ENCODE assay signal across 1 cellular context in the genomic region with DNA sequence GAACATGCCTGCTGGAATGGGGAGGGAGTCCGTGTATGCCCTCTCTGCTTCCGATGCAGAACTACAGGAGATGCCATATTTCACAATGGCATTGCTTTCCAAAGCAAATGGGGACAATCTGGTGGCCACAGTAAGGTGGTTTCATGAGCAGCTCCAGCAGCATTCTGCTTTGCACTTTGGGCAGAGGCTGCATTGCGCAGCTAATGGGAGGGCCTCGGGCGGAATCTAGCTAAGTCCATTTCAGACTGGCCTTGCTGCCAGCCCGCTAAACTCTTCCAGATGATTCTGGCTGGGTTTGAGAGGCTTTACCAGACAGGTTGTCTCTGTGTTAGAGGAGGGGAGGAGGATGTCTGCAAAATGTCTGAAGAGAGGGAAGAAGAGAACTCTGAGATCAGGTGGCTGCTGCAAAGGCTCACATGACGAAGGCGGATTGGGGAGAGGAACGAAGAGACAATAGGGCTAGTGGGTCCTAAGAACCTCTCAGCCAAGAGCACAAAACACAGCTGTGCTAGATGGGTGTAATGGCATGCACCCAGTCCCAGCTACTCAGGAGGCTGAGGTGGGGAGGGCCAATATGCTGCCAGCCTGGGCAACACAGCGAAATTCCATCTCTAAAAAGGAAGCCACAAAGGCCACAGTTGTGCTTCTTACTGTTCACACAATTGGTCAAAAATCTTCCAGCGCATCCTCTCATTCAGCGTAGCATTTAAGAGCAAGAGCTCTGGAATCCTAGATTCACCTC.
TF ChIP-seq lines count a peak whose summit lies in the region.

No MANE protein-coding gene starts in this region.

TF ChIP-seq in HepG2, 621 proteins besides CTCF, POLR2A, EP300 and RAD21 (continued from another document and continues in another):
- TF ChIP-seq, protein P1, sequence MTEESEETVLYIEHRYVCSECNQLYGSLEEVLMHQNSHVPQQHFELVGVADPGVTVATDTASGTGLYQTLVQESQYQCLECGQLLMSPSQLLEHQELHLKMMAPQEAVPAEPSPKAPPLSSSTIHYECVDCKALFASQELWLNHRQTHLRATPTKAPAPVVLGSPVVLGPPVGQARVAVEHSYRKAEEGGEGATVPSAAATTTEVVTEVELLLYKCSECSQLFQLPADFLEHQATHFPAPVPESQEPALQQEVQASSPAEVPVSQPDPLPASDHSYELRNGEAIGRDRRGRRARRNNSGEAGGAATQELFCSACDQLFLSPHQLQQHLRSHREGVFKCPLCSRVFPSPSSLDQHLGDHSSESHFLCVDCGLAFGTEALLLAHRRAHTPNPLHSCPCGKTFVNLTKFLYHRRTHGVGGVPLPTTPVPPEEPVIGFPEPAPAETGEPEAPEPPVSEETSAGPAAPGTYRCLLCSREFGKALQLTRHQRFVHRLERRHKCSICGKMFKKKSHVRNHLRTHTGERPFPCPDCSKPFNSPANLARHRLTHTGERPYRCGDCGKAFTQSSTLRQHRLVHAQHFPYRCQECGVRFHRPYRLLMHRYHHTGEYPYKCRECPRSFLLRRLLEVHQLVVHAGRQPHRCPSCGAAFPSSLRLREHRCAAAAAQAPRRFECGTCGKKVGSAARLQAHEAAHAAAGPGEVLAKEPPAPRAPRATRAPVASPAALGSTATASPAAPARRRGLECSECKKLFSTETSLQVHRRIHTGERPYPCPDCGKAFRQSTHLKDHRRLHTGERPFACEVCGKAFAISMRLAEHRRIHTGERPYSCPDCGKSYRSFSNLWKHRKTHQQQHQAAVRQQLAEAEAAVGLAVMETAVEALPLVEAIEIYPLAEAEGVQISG (CRISPR knock-in tag; IDR thresholded peaks at IDR 0.05), result peak; percentile 18; the same call in 1 of the 2 replicates
- TF ChIP-seq SKI (IDR thresholded peaks at IDR 0.05; ENCODE audit: partially characterized antibody) (peak; percentile 33), SCMH1 (CRISPR knock-in tag; IDR thresholded peaks at IDR 0.05; ENCODE audit: borderline replicate concordance) (no peak), HOXA9 (CRISPR knock-in tag; IDR thresholded peaks at IDR 0.05; ENCODE audit: borderline replicate concordance) (no peak), LCORL (IDR thresholded peaks at IDR 0.05) (no peak), LCORL (CRISPR knock-in tag; IDR thresholded peaks at IDR 0.05) (peak; percentile 62), ZNF331 (CRISPR knock-in tag; IDR thresholded peaks at IDR 0.05) (0 out of 2 replicates have a peak, but pooled peaks have one; percentile 39), HES4 (CRISPR knock-in tag; IDR thresholded peaks at IDR 0.05; ENCODE audit: borderline replicate concordance) (no peak), ZKSCAN1 (IDR thresholded peaks at IDR 0.05; ENCODE audit: low read length) (peak; percentile 51; the same call in 1 of the 2 replicates), ASH2L (IDR thresholded peaks at IDR 0.05; ENCODE audit: insufficient read length, low read depth, low read length) (peak; percentile 35), ZFY (CRISPR knock-in tag; IDR thresholded peaks at IDR 0.05) (peak; percentile 41; the same call in 1 of the 2 replicates), HNRNPLL (IDR thresholded peaks at IDR 0.05; ENCODE audit: low read depth, low read length, poor library complexity, severe bottlenecking) (peak; percentile 21), ZNF292 (CRISPR knock-in tag; IDR thresholded peaks at IDR 0.05; ENCODE audit: borderline replicate concordance, low read depth) (peak; percentile 80; the same call in 1 of the 2 replicates), ZMYM3 (CRISPR knock-in tag; IDR thresholded peaks at IDR 0.05) (peak; percentile 38; the same call in 1 of the 2 replicates), ZBTB38 (CRISPR knock-in tag; IDR thresholded peaks at IDR 0.05) (peak; percentile 87), HOXA3 (CRISPR knock-in tag; IDR thresholded peaks at IDR 0.05) (peak; percentile 52; the same call in 1 of the 2 replicates), SAP130 (CRISPR knock-in tag; IDR thresholded peaks at IDR 0.05; ENCODE audit: low read depth) (peak; percentile 21; the same call in 1 of the 2 replicates), HNF4A (CRISPR knock-in tag; IDR thresholded peaks at IDR 0.05) (peak; percentile 84), CEBPB (IDR thresholded peaks at IDR 0.05; ENCODE audit: borderline replicate concordance, low read depth, low read length) (peak; percentile 91), ZNF644 (CRISPR knock-in tag; IDR thresholded peaks at IDR 0.05; ENCODE audit: low read depth) (0 out of 2 replicates have a peak, but pooled peaks have one; percentile 42), ZFX (CRISPR knock-in tag; IDR thresholded peaks at IDR 0.05; ENCODE audit: low read depth) (0 out of 2 replicates have a peak, but pooled peaks have one; percentile 26), YY1 (IDR thresholded peaks at IDR 0.05; ENCODE audit: insufficient read depth, insufficient replicate concordance, low read depth, low read length) (peak; percentile 39)
- TF ChIP-seq, protein P2, sequence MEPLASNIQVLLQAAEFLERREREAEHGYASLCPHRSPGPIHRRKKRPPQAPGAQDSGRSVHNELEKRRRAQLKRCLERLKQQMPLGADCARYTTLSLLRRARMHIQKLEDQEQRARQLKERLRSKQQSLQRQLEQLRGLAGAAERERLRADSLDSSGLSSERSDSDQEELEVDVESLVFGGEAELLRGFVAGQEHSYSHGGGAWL (CRISPR knock-in tag; IDR thresholded peaks at IDR 0.05), result no peak
- TF ChIP-seq, protein P3, sequence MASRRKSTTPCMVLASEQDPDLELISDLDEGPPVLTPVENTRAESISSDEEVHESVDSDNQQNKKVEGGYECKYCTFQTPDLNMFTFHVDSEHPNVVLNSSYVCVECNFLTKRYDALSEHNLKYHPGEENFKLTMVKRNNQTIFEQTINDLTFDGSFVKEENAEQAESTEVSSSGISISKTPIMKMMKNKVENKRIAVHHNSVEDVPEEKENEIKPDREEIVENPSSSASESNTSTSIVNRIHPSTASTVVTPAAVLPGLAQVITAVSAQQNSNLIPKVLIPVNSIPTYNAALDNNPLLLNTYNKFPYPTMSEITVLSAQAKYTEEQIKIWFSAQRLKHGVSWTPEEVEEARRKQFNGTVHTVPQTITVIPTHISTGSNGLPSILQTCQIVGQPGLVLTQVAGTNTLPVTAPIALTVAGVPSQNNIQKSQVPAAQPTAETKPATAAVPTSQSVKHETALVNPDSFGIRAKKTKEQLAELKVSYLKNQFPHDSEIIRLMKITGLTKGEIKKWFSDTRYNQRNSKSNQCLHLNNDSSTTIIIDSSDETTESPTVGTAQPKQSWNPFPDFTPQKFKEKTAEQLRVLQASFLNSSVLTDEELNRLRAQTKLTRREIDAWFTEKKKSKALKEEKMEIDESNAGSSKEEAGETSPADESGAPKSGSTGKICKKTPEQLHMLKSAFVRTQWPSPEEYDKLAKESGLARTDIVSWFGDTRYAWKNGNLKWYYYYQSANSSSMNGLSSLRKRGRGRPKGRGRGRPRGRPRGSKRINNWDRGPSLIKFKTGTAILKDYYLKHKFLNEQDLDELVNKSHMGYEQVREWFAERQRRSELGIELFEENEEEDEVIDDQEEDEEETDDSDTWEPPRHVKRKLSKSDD (CRISPR knock-in tag; IDR thresholded peaks at IDR 0.05; ENCODE audit: low read depth), result 0 out of 2 replicates have a peak, but pooled peaks have one; percentile 40
- TF ChIP-seq, protein P4, sequence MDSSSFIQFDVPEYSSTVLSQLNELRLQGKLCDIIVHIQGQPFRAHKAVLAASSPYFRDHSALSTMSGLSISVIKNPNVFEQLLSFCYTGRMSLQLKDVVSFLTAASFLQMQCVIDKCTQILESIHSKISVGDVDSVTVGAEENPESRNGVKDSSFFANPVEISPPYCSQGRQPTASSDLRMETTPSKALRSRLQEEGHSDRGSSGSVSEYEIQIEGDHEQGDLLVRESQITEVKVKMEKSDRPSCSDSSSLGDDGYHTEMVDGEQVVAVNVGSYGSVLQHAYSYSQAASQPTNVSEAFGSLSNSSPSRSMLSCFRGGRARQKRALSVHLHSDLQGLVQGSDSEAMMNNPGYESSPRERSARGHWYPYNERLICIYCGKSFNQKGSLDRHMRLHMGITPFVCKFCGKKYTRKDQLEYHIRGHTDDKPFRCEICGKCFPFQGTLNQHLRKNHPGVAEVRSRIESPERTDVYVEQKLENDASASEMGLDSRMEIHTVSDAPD (CRISPR knock-in tag; IDR thresholded peaks at IDR 0.05), result no peak
- TF ChIP-seq, protein P5, sequence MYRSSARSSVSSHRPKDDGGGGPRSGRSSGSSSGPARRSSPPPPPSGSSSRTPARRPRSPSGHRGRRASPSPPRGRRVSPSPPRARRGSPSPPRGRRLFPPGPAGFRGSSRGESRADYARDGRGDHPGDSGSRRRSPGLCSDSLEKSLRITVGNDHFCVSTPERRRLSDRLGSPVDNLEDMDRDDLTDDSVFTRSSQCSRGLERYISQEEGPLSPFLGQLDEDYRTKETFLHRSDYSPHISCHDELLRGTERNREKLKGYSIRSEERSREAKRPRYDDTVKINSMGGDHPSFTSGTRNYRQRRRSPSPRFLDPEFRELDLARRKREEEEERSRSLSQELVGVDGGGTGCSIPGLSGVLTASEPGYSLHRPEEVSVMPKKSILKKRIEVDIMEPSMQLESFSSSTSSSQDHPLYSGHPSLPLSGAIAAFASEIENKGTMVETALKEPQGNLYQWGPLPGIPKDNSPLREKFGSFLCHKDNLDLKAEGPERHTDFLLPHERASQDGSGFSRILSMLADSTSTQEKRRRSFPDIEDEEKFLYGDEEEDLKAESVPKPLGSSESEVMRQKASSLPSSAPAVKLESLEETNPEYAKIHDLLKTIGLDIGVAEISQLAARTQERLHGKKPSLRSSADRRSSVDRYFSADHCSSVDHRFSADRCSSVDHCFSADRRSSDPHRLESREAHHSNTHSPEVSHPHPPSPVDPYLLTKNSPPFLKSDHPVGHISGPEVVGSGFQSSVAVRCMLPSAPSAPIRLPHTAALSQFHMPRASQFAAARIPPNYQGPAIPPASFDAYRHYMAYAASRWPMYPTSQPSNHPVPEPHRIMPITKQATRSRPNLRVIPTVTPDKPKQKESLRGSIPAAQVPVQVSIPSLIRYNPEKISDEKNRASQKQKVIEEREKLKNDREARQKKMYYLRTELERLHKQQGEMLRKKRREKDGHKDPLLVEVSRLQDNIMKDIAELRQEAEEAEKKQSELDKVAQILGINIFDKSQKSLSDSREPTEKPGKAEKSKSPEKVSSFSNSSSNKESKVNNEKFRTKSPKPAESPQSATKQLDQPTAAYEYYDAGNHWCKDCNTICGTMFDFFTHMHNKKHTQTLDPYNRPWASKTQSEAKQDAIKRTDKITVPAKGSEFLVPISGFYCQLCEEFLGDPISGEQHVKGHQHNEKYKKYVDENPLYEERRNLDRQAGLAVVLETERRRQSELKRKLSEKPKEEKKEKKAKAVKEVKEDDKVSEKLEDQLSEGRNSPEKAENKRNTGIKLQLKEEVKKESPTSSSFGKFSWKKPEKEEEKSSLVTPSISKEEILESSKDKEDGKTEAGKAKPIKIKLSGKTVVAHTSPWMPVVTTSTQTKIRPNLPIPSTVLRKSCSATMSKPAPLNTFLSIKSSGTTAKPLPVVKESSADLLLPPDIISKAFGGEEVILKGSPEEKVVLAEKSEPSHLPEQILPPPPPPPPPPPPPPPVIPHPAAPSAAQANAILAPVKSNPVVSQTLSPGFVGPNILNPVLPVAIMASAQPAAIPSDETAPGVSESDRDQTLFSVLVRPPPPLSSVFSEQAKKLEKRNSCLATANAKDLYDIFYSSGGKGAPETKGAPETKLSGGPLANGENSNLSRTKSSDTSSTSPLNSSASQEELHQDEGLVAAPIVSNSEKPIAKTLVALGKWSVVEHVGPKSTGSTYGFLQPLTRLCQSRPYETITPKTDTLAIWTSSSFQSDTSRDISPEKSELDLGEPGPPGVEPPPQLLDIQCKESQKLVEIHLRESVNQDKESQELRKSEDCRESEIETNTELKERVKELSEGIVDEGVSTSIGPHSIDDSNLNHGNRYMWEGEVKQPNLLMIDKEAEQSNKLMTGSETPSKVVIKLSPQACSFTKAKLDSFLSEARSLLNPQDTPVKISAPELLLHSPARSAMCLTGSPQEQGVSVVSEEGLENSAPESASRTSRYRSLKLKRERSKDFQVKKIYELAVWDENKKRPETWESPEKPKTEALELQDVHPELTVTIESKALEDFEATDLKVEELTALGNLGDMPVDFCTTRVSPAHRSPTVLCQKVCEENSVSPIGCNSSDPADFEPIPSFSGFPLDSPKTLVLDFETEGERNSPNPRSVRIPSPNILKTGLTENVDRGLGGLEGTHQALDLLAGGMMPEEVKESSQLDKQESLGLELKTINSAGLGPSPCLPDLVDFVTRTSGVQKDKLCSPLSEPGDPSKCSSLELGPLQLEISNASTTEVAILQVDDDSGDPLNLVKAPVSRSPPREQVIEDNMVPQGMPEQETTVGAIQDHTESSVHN (CRISPR knock-in tag; IDR thresholded peaks at IDR 0.05), result no peak
- TF ChIP-seq, protein P6, sequence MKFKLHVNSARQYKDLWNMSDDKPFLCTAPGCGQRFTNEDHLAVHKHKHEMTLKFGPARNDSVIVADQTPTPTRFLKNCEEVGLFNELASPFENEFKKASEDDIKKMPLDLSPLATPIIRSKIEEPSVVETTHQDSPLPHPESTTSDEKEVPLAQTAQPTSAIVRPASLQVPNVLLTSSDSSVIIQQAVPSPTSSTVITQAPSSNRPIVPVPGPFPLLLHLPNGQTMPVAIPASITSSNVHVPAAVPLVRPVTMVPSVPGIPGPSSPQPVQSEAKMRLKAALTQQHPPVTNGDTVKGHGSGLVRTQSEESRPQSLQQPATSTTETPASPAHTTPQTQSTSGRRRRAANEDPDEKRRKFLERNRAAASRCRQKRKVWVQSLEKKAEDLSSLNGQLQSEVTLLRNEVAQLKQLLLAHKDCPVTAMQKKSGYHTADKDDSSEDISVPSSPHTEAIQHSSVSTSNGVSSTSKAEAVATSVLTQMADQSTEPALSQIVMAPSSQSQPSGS (CRISPR knock-in tag; IDR thresholded peaks at IDR 0.05), result no peak
- TF ChIP-seq, protein P7, sequence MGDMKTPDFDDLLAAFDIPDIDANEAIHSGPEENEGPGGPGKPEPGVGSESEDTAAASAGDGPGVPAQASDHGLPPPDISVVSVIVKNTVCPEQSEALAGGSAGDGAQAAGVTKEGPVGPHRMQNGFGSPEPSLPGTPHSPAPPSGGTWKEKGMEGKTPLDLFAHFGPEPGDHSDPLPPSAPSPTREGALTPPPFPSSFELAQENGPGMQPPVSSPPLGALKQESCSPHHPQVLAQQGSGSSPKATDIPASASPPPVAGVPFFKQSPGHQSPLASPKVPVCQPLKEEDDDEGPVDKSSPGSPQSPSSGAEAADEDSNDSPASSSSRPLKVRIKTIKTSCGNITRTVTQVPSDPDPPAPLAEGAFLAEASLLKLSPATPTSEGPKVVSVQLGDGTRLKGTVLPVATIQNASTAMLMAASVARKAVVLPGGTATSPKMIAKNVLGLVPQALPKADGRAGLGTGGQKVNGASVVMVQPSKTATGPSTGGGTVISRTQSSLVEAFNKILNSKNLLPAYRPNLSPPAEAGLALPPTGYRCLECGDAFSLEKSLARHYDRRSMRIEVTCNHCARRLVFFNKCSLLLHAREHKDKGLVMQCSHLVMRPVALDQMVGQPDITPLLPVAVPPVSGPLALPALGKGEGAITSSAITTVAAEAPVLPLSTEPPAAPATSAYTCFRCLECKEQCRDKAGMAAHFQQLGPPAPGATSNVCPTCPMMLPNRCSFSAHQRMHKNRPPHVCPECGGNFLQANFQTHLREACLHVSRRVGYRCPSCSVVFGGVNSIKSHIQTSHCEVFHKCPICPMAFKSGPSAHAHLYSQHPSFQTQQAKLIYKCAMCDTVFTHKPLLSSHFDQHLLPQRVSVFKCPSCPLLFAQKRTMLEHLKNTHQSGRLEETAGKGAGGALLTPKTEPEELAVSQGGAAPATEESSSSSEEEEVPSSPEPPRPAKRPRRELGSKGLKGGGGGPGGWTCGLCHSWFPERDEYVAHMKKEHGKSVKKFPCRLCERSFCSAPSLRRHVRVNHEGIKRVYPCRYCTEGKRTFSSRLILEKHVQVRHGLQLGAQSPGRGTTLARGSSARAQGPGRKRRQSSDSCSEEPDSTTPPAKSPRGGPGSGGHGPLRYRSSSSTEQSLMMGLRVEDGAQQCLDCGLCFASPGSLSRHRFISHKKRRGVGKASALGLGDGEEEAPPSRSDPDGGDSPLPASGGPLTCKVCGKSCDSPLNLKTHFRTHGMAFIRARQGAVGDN (CRISPR knock-in tag; IDR thresholded peaks at IDR 0.05), result peak; percentile 61
